ENCODE assay signal across 17 cellular contexts in genomic region chr2:176109226-176109954, GRCh38. TPM values are rescaled to one million over a fixed set of nuclear protein-coding genes. Genes with fewer than 3 reads are reported as not detected.
A peak's percentile ranks its signal among the peaks of the same experiment; 100 is the strongest.
DNase-seq lines count a peak whose midpoint lies in the region; ATAC-seq and TF ChIP-seq lines count a peak whose summit lies in the region.
"Had no signal": no experiment of that assay in that cellular context is flagged by ENCODE, and none has a peak within 500 bp of the region (broad histone marks: within the 10 kb centered on the region; RNA-seq: fewer than 3 reads in every experiment).

No MANE protein-coding gene starts in this region.

- H3K9me3 ChIP-seq in hepatocyte (ENCODE audit: low read depth) (peaks cover 3% of the 10 kb centered on the region), transverse colon (no peaks in the 10 kb centered on the region)
- H3K9me3 ChIP-seq: SK-N-SH had no signal

- WGBS in hepatocyte (ENCODE audit: low lambda C conversion rate, missing lambda C conversion rate), result 12% methylated on average over 25 of the region's 25 CpGs
- WGBS in transverse colon (ENCODE audit: low coverage in 1 of 2), 2 donors, result 45 to 53% methylated on average over 10 to 25 of the region's 25 CpGs

- intact Hi-C loops in transverse colon (cut with DNase I; ENCODE audit: low total_unique reads), result no loop called here

- H3K4me3 ChIP-seq in hepatocyte (peak overlapping the region; percentile 29), transverse colon (peak overlapping the region in 2 of 4 donors; percentile 22 to 47)
- H3K4me3 ChIP-seq: dorsolateral prefrontal cortex, lung had no signal

- no peak overlapping the region for H3K27ac Mint-ChIP-seq in activated T-cell treated with anti-CD3 and anti-CD28 coated beads, Interleukin-2, amount 50 U/mL, for 24 hours

- H3K36me3 Mint-ChIP-seq in activated T-cell treated with anti-CD3 and anti-CD28 coated beads, Interleukin-2, amount 50 U/mL, for 24 hours (ENCODE audit: low read depth), result no peaks in the 10 kb centered on the region
- no peaks in the 10 kb centered on the region for H3K36me3 Mint-ChIP-seq in activated T-cell treated with anti-CD3 and anti-CD28 coated beads, Interleukin-2, amount 50 U/mL, for 4 hours (ENCODE audit: insufficient read depth)

- peak overlapping the region; percentile 98 for H3K27ac ChIP-seq in RWPE1
- peak overlapping the region; percentile 31 for H3K27ac ChIP-seq in hepatocyte
- peak overlapping the region; percentile 15 to 73 (median 46) for H3K27ac ChIP-seq in transverse colon
- H3K27ac ChIP-seq: dorsolateral prefrontal cortex had no signal

- H3K36me3 ChIP-seq in hepatocyte (replicated peaks; ENCODE audit: insufficient read depth, low read depth), result no peaks in the 10 kb centered on the region
- H3K36me3 ChIP-seq in transverse colon, result no peaks in the 10 kb centered on the region

- H3K79me2 ChIP-seq in hepatocyte, result peaks cover 59% of the 10 kb centered on the region

- H3K4me1 Mint-ChIP-seq in activated T-cell treated with anti-CD3 and anti-CD28 coated beads, Interleukin-2, amount 50 U/mL, for 24 hours (ENCODE audit: low read depth), result peaks cover 31% of the 10 kb centered on the region
- H3K4me1 Mint-ChIP-seq in activated T-cell treated with anti-CD3 and anti-CD28 coated beads, Interleukin-2, amount 50 U/mL, for 4 hours (ENCODE audit: low read depth), result peaks cover 16% of the 10 kb centered on the region

- H2AFZ ChIP-seq in hepatocyte, result no peak overlapping the region

- peak; percentile 25 for DNase-seq in activated T-cell treated with anti-CD3 and anti-CD28 coated beads, Interleukin-2, amount 50 U/mL, for 24 hours
- DNase-seq in activated T-cell treated with anti-CD3 and anti-CD28 coated beads, Interleukin-2, amount 50 U/mL, for 4 hours, result no peak
- no peak for DNase-seq in RWPE1 (ENCODE audit: low spot score)
- no peak for DNase-seq in hepatocyte (ENCODE audit: low spot score)
- no peak for DNase-seq in transverse colon
- DNase-seq in LoVo (ENCODE audit: low spot score), result no peak
- no peak for DNase-seq in NCI-H187 (lab: John Stamatoyannopoulos, UW)
- DNase-seq in D341Med (ENCODE audit: low spot score), result no peak
- DNase-seq: activated T-cell treated with anti-CD3 and anti-CD28 coated beads, Interleukin-2, amount 50 U/mL, for 1 hour; DMS53; dorsolateral prefrontal cortex; NCI-H2081 treated with DMSO at 0.1 percent for 48 hours; SK-N-SH; substantia nigra had no signal

- POLR2A ChIA-PET in RWPE1 (lab: Yijun Ruan, JAX; ENCODE audit: low non-redundant PET), result no interaction called here

- TF ChIP-seq EP300 in transverse colon (IDR thresholded peaks at IDR 0.05; ENCODE audit: low read depth), result no peak

- H3K9me3 Mint-ChIP-seq in activated T-cell treated with anti-CD3 and anti-CD28 coated beads, Interleukin-2, amount 50 U/mL, for 24 hours, result no peaks in the 10 kb centered on the region
- H3K9me3 Mint-ChIP-seq in activated T-cell treated with anti-CD3 and anti-CD28 coated beads, Interleukin-2, amount 50 U/mL, for 4 hours, result peaks cover 4% of the 10 kb centered on the region

- H3K9me2 ChIP-seq in hepatocyte (replicated peaks; ENCODE audit: insufficient read depth), result no peaks in the 10 kb centered on the region
- H3K9me2 ChIP-seq: SK-N-SH had no signal

- peaks cover 90% of the 10 kb centered on the region for H3K27me3 Mint-ChIP-seq in activated T-cell treated with anti-CD3 and anti-CD28 coated beads, Interleukin-2, amount 50 U/mL, for 24 hours
- H3K27me3 Mint-ChIP-seq in activated T-cell treated with anti-CD3 and anti-CD28 coated beads, Interleukin-2, amount 50 U/mL, for 4 hours (ENCODE audit: low read depth), result peaks cover 86% of the 10 kb centered on the region

- H3K4me1 ChIP-seq in hepatocyte (ENCODE audit: insufficient read depth) (no peaks in the 10 kb centered on the region), transverse colon (peaks cover 8 to 44% (median 21%) of the 10 kb centered on the region in 4 donors)

- H3K4me3 Mint-ChIP-seq in activated T-cell treated with anti-CD3 and anti-CD28 coated beads, Interleukin-2, amount 50 U/mL, for 24 hours, result no peak overlapping the region
- no peak overlapping the region for H3K4me3 Mint-ChIP-seq in activated T-cell treated with anti-CD3 and anti-CD28 coated beads, Interleukin-2, amount 50 U/mL, for 4 hours

- CTCF ChIA-PET in RWPE1 (lab: Yijun Ruan, JAX), result interaction anchor here (0.6 to 1.4 kb wide), 3 partner anchors 12 to 442 kb away, joined by 4 to 7 read pairs (median 4); no protein-coding TSS in a partner anchor

- ATAC-seq in activated T-cell treated with anti-CD3 and anti-CD28 coated beads, Interleukin-2, amount 50 U/mL, for 4 hours, result no peak

- peak overlapping the region; percentile 73 for H3K4me2 ChIP-seq in hepatocyte
- H3K4me2 ChIP-seq: SK-N-SH had no signal

- no peak for TF ChIP-seq CTCF in RWPE1 (conservative IDR thresholded peaks at IDR 0.05; ENCODE audit: low read depth)
- TF ChIP-seq CTCF in hepatocyte (IDR thresholded peaks at IDR 0.05; ENCODE audit: poor library complexity), result no peak
- no peak for TF ChIP-seq CTCF in transverse colon (IDR thresholded peaks at IDR 0.05)

- H3K27me3 ChIP-seq in hepatocyte (peaks cover 94% of the 10 kb centered on the region), transverse colon (peaks cover 98% of the 10 kb centered on the region)

- TF ChIP-seq POLR2A in transverse colon (IDR thresholded peaks at IDR 0.05), result no peak

- H4K20me1 ChIP-seq in hepatocyte (ENCODE audit: insufficient read depth, poor library complexity, severe bottlenecking), result peaks cover 40% of the 10 kb centered on the region

- in situ Hi-C loops in transverse colon (cut with MboI; ENCODE audit: low pct_ligation_motif_present in 1 of 4, low pct_unique_long_range_greater_than_20kb in 1 of 4, low sequenced_read_pairs in 3 of 4), result loop anchor here in 3 of 4 donors (25.0 kb wide), 2 partner anchors 703 to 1028 kb away; no protein-coding TSS in a partner anchor

RNA-seq across cellular contexts. Expression of gene HOXD11, which starts 2.3 kb away (rescaled TPM):
- not detected for total RNA-seq in activated T-cell treated with anti-CD3 and anti-CD28 coated beads, Interleukin-2, amount 50 U/mL, for 4 hours
- total RNA-seq in hepatocyte (5.7 and 6.3 TPM in 2 replicates), transverse colon (10 to 100 TPM in 1 of 4 donors, 1 to 10 TPM in 2, under 1 TPM in 1; 0.41 to 13.5 (median 4.4) TPM)
- 9.9 and 11.5 TPM in 2 replicates for polyA plus RNA-seq in hepatocyte
- total RNA-seq: dorsolateral prefrontal cortex, lung, MCF 10A, osteocyte had no signal
- polyA plus RNA-seq: lung, SK-N-SH had no signal

RNA-seq across cellular contexts. Expression of gene HOXD10, which starts 7.2 kb away (rescaled TPM):
- total RNA-seq in activated T-cell treated with anti-CD3 and anti-CD28 coated beads, Interleukin-2, amount 50 U/mL, for 4 hours, result not detected
- total RNA-seq in hepatocyte, result 8.5 and 11.7 TPM in 2 replicates
- polyA plus RNA-seq in hepatocyte, result 5.1 and 9.9 TPM in 2 replicates
- 10 to 100 TPM in 2 of 4 donors, 1 to 10 TPM in 2; 1.1 to 25.1 (median 7.6) TPM for total RNA-seq in transverse colon
- total RNA-seq: MCF 10A, osteocyte had no signal

RNA-seq across cellular contexts. Expression of gene HOXD12, which starts 9.8 kb away (rescaled TPM):
- not detected for total RNA-seq in activated T-cell treated with anti-CD3 and anti-CD28 coated beads, Interleukin-2, amount 50 U/mL, for 4 hours
- 17.9 and 29.0 TPM in 2 replicates for total RNA-seq in hepatocyte
- 3.1 and 3.3 TPM in 2 replicates for polyA plus RNA-seq in hepatocyte
- total RNA-seq in transverse colon, result not detected
- total RNA-seq: dorsolateral prefrontal cortex, lung, MCF 10A, osteocyte had no signal
- polyA plus RNA-seq: lung, SK-N-SH had no signal

RNA-seq across cellular contexts. Expression of gene HOXD9, which starts 13.1 kb away (rescaled TPM):
- total RNA-seq in activated T-cell treated with anti-CD3 and anti-CD28 coated beads, Interleukin-2, amount 50 U/mL, for 4 hours, result not detected
- total RNA-seq in hepatocyte (2.4 and 2.9 TPM in 2 replicates), transverse colon (10 to 100 TPM in 2 of 4 donors, 1 to 10 TPM in 2; 2.7 to 13.3 (median 7.5) TPM)
- polyA plus RNA-seq in hepatocyte, result 3.0 and 4.7 TPM in 2 replicates
- total RNA-seq: MCF 10A, osteocyte had no signal

RNA-seq across cellular contexts. Expression of gene HOXD13, which starts 16.9 kb away (rescaled TPM):
- not detected for total RNA-seq in activated T-cell treated with anti-CD3 and anti-CD28 coated beads, Interleukin-2, amount 50 U/mL, for 4 hours
- 33.9 and 37.2 TPM in 2 replicates for total RNA-seq in hepatocyte
- 19.3 and 24.7 TPM in 2 replicates for polyA plus RNA-seq in hepatocyte
- total RNA-seq in transverse colon, result under 1 TPM in 1 of 4 donors, not detected in 3; 0.32 TPM
- total RNA-seq: dorsolateral prefrontal cortex, lung, MCF 10A, osteocyte had no signal
- polyA plus RNA-seq: lung, SK-N-SH had no signal

Comparison
In these comparisons a context has a peak if more than half of its experiments do, and no peak if none do; other contexts are left out.
1. H3K27ac ChIP-seq: peak in every context shown above with its lines; median percentile 98 in RWPE1; 46 in transverse colon; 31 in hepatocyte.
2. RNA of gene HOXD12, which starts 9.8 kb away (total RNA-seq): 17.9 to 29.0 TPM in hepatocyte; not detected in activated T-cell treated with anti-CD3 and anti-CD28 coated beads, Interleukin-2, amount 50 U/mL, for 4 hours and not detected in transverse colon; every median in the first group is over 10 times any median in the second.